Comparison of ENCODE assay signal across 15 cellular contexts in genomic region chr13:41751277-41751676, GRCh38.
A peak's percentile ranks its signal among the peaks of the same experiment; 100 is the strongest.
DNase-seq lines count a peak whose midpoint lies in the region; ATAC-seq and TF ChIP-seq lines count a peak whose summit lies in the region.
"Had no signal": no experiment of that assay in that cellular context is flagged by ENCODE, and none has a peak within 500 bp of the region (broad histone marks: within the 10 kb centered on the region; RNA-seq: fewer than 3 reads in every experiment).

No MANE protein-coding gene starts in this region.

- TF ChIP-seq CTCF in SK-N-SH (IDR thresholded peaks at IDR 0.05): no peak
- no peak for TF ChIP-seq CTCF in CD14-positive monocyte (IDR thresholded peaks at IDR 0.05)

- no peak overlapping the region for H3K4me3 Mint-ChIP-seq in CD14-positive monocyte
- H3K4me3 Mint-ChIP-seq: central memory CD8-positive, alpha-beta T cell; T-helper 1 cell treated with Interleukin-12 subunit alpha and Interleukin-12 subunit beta and Interleukin-4 antibody, amounts not matched to agents 30 μg/mL and 1 μg/mL, for 36 hours had no signal

- 15% methylated on average over 2 of the region's 2 CpGs for WGBS in SK-N-SH (ENCODE audit: low lambda C conversion rate)

- H3K4me3 ChIP-seq in SK-N-SH (ENCODE audit: low read depth in 2 of 2, low read length in 1 of 2): no peak overlapping the region

- no peaks in the 10 kb centered on the region for H3K9me3 ChIP-seq in SK-N-SH

- DNase-seq in AG08395 (ENCODE audit: low spot score) (peak; percentile 50), SK-N-SH (no peak), fibroblast of gingiva (ENCODE audit: low read depth) (peak; percentile 2), left kidney (ENCODE audit: low read depth, low spot score) (peak; percentile 21), CD14-positive monocyte (ENCODE audit: low spot score) (no peak), KBM-7 (no peak)
- DNase-seq in stimulated activated CD4-positive, alpha-beta T cell treated with anti-CD3 and anti-CD28 coated beads, Interleukin-4, amount 100 ng/mL, for 1 hour: no peak
- DNase-seq: ACHN, DMS153, NCI-H1417 treated with DMSO at 0.1 percent for 48 hours, NCI-H446 treated with DMSO at 0.1 percent for 48 hours, posterior cingulate gyrus had no signal

- peak; percentile 19 to 55; a peak in 2 of 4 replicates for TF ChIP-seq EP300 in SK-N-SH (IDR thresholded peaks at IDR 0.05; ENCODE audit: borderline replicate concordance in 1 of 2, low read depth in 1 of 2, low read length in 1 of 2)

- H3K4me2 ChIP-seq in SK-N-SH: no peak overlapping the region

- in situ Hi-C loops in KBM-7 (cut with MboI; ENCODE audit: low pct_unique_long_range_greater_than_20kb, low sequenced_read_pairs): no loop called here

- TF ChIP-seq RAD21 in SK-N-SH (IDR thresholded peaks at IDR 0.05; ENCODE audit: low read length): no peak

- peaks cover 25 to 36% of the 10 kb centered on the region in 2 donors for H3K36me3 Mint-ChIP-seq in CD14-positive monocyte

- no peaks in the 10 kb centered on the region for H3K4me1 Mint-ChIP-seq in CD14-positive monocyte

- H3K27me3 Mint-ChIP-seq in CD14-positive monocyte (ENCODE audit: low read depth in 3 of 3): peaks cover 0 to 1% (median 0%) of the 10 kb centered on the region in 3 donors
- H3K27me3 Mint-ChIP-seq: central memory CD8-positive, alpha-beta T cell had no signal

- H3K27me3 ChIP-seq in SK-N-SH (ENCODE audit: insufficient read depth): no peaks in the 10 kb centered on the region

- H3F3A ChIP-seq in SK-N-SH (replicated peaks; ENCODE audit: insufficient read depth): peaks cover 10% of the 10 kb centered on the region

- no peaks in the 10 kb centered on the region for H3K79me2 ChIP-seq in SK-N-SH (ENCODE audit: insufficient read depth)

- POLR2A ChIA-PET in SK-N-SH (lab: Yijun Ruan, JAX): no interaction called here

- H4K20me1 ChIP-seq in SK-N-SH (ENCODE audit: insufficient read depth): no peaks in the 10 kb centered on the region

- H3K9me3 Mint-ChIP-seq in CD14-positive monocyte: peaks cover 3 to 28% (median 11%) of the 10 kb centered on the region in 7 donors

- intact Hi-C loops in CD14-positive monocyte (cut with micrococcal nuclease): no loop called here

- no peak for ATAC-seq in HG02798 (IDR thresholded peaks at IDR 0.05; ENCODE audit: poor library complexity, unreplicated experiment)

- CTCF ChIA-PET in SK-N-SH (lab: Yijun Ruan, JAX): interaction anchor here (1.0 kb wide), 1 partner anchor 22 kb away, joined by 3 read pairs; no protein-coding TSS in a partner anchor

- peak overlapping the region in 1 of 2 experiments; percentile 54; a peak in 2 of 4 replicates for H3K27ac ChIP-seq in SK-N-SH (ENCODE audit: low read depth in 2 of 2, low read length in 1 of 2)

- no peak overlapping the region for H2AFZ ChIP-seq in SK-N-SH (ENCODE audit: low read depth)

- H3K27ac Mint-ChIP-seq in CD14-positive monocyte: no peak overlapping the region
- H3K27ac Mint-ChIP-seq: T-helper 1 cell treated with Interleukin-12 subunit alpha and Interleukin-12 subunit beta and Interleukin-4 antibody, amounts not matched to agents 30 μg/mL and 1 μg/mL, for 36 hours had no signal

- peaks cover 0 to 2% of the 10 kb centered on the region in 2 experiments; a peak in 1 of 4 replicates for H3K4me1 ChIP-seq in SK-N-SH (ENCODE audit: control insufficient read depth in 1 of 2, insufficient read depth in 2 of 2, low read depth in 1 of 2, low read length in 1 of 2)

- H3K9me2 ChIP-seq in SK-N-SH: no peaks in the 10 kb centered on the region

- H3K36me3 ChIP-seq in SK-N-SH (replicated peaks in 1 of 2; ENCODE audit: control insufficient read depth in 1 of 2, insufficient read depth in 2 of 2, low read length in 1 of 2): no peaks in the 10 kb centered on the region

- no peak overlapping the region for H3K9ac ChIP-seq in SK-N-SH

TF ChIP-seq in SK-N-SH, 30 proteins besides CTCF, POLR2A, EP300 and RAD21:
- TF ChIP-seq RXRA (IDR thresholded peaks at IDR 0.05; ENCODE audit: borderline replicate concordance, low read depth) (no peak), GABPA (IDR thresholded peaks at IDR 0.05; ENCODE audit: low read depth) (no peak), TCF12 (IDR thresholded peaks at IDR 0.05) (peak; percentile 86), FOSL2 (IDR thresholded peaks at IDR 0.05; ENCODE audit: borderline replicate concordance, low read depth) (peak; percentile 43; the same call in 1 of the 2 replicates), SMC3 (IDR thresholded peaks at IDR 0.05; ENCODE audit: low read depth, low read length) (no peak), JUND (IDR thresholded peaks at IDR 0.05) (peak; percentile 50; the same call in 1 of the 2 replicates), POLR2AphosphoS5 (IDR thresholded peaks at IDR 0.05; ENCODE audit: low read depth, low read length) (peak; percentile 25; the same call in 1 of the 2 replicates), CHD2 (IDR thresholded peaks at IDR 0.05; ENCODE audit: low read length, partially characterized antibody) (no peak), RCOR1 (IDR thresholded peaks at IDR 0.05; ENCODE audit: low read length) (no peak), NFIC (IDR thresholded peaks at IDR 0.05; ENCODE audit: borderline replicate concordance) (peak; percentile 30; the same call in 1 of the 2 replicates), MAX (IDR thresholded peaks at IDR 0.05; ENCODE audit: low read depth) (no peak)
- TF ChIP-seq, protein P1, sequence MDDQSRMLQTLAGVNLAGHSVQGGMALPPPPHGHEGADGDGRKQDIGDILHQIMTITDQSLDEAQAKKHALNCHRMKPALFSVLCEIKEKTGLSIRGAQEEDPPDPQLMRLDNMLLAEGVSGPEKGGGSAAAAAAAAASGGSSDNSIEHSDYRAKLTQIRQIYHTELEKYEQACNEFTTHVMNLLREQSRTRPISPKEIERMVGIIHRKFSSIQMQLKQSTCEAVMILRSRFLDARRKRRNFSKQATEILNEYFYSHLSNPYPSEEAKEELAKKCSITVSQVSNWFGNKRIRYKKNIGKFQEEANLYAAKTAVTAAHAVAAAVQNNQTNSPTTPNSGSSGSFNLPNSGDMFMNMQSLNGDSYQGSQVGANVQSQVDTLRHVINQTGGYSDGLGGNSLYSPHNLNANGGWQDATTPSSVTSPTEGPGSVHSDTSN (IDR thresholded peaks at IDR 0.05): peak; percentile 77
- TF ChIP-seq, protein P2, sequence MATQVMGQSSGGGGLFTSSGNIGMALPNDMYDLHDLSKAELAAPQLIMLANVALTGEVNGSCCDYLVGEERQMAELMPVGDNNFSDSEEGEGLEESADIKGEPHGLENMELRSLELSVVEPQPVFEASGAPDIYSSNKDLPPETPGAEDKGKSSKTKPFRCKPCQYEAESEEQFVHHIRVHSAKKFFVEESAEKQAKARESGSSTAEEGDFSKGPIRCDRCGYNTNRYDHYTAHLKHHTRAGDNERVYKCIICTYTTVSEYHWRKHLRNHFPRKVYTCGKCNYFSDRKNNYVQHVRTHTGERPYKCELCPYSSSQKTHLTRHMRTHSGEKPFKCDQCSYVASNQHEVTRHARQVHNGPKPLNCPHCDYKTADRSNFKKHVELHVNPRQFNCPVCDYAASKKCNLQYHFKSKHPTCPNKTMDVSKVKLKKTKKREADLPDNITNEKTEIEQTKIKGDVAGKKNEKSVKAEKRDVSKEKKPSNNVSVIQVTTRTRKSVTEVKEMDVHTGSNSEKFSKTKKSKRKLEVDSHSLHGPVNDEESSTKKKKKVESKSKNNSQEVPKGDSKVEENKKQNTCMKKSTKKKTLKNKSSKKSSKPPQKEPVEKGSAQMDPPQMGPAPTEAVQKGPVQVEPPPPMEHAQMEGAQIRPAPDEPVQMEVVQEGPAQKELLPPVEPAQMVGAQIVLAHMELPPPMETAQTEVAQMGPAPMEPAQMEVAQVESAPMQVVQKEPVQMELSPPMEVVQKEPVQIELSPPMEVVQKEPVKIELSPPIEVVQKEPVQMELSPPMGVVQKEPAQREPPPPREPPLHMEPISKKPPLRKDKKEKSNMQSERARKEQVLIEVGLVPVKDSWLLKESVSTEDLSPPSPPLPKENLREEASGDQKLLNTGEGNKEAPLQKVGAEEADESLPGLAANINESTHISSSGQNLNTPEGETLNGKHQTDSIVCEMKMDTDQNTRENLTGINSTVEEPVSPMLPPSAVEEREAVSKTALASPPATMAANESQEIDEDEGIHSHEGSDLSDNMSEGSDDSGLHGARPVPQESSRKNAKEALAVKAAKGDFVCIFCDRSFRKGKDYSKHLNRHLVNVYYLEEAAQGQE (IDR thresholded peaks at IDR 0.05; ENCODE audit: low read depth, low read length): peak; percentile 78; the same call in 1 of the 2 replicates
- TF ChIP-seq, protein P3, sequence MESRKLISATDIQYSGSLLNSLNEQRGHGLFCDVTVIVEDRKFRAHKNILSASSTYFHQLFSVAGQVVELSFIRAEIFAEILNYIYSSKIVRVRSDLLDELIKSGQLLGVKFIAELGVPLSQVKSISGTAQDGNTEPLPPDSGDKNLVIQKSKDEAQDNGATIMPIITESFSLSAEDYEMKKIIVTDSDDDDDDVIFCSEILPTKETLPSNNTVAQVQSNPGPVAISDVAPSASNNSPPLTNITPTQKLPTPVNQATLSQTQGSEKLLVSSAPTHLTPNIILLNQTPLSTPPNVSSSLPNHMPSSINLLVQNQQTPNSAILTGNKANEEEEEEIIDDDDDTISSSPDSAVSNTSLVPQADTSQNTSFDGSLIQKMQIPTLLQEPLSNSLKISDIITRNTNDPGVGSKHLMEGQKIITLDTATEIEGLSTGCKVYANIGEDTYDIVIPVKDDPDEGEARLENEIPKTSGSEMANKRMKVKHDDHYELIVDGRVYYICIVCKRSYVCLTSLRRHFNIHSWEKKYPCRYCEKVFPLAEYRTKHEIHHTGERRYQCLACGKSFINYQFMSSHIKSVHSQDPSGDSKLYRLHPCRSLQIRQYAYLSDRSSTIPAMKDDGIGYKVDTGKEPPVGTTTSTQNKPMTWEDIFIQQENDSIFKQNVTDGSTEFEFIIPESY (IDR thresholded peaks at IDR 0.05; ENCODE audit: borderline replicate concordance, low read depth): no peak

Comparison
In these comparisons a context has a peak if more than half of its experiments do, and no peak if none do; other contexts are left out.
1. DNase-seq: peak in AG08395 (single experiment), fibroblast of gingiva (single experiment) and left kidney (single experiment); none in SK-N-SH (single experiment), CD14-positive monocyte (single experiment), KBM-7 (single experiment) and stimulated activated CD4-positive, alpha-beta T cell treated with anti-CD3 and anti-CD28 coated beads, Interleukin-4, amount 100 ng/mL, for 1 hour (single experiment).